In genomic region chr5:31738199-31738598, GRCh38 we compare ENCODE assay signal across 17 cellular contexts.
"Had no signal": no experiment of that assay in that cellular context is flagged by ENCODE, and none has a peak within 500 bp of the region (broad histone marks: within the 10 kb centered on the region; RNA-seq: fewer than 3 reads in every experiment).

No MANE protein-coding gene starts in this region.

- DNase-seq: central memory CD4-positive, alpha-beta T cell; cortex of kidney; effector memory CD4-positive, alpha-beta T cell; immature natural killer cell; mammary epithelial cell; mucosa of descending colon; natural killer cell; ovary; small intestine; stimulated activated CD4-positive, alpha-beta T cell treated with anti-CD3 and anti-CD28 coated beads, Interleukin-12 subunit alpha, Interleukin-12 subunit beta, amount 100 ng/mL, for 4 hours; stimulated activated CD4-positive, alpha-beta T cell treated with anti-CD3 and anti-CD28 coated beads, Interleukin-2, amount 100 ng/mL, for 48 hours; stimulated activated naive CD8-positive, alpha-beta T cell treated with anti-CD3 and anti-CD28 coated beads, Interleukin-15, Interleukin-2, amounts not matched to agents 100 U/mL and 50 U/mL, for 24 hours; transverse colon had no signal

- H3K9me3 ChIP-seq: mucosa of descending colon, thoracic aorta, transverse colon had no signal

- H3K36me3 ChIP-seq: ovary, thoracic aorta, transverse colon had no signal

- H3K4me1 ChIP-seq: transverse colon had no signal

- H3K27ac Mint-ChIP-seq: immature natural killer cell, natural killer cell had no signal

- ATAC-seq: esophagus mucosa; mucosa of descending colon; natural killer cell; sciatic nerve; stimulated activated naive CD8-positive, alpha-beta T cell treated with anti-CD3 and anti-CD28 coated beads, Interleukin-15, Interleukin-2, amounts not matched to agents 100 U/mL and 50 U/mL, for 24 hours had no signal

- H3K4me3 ChIP-seq: mucosa of descending colon, ovary, thoracic aorta, transverse colon had no signal

- H3K27ac ChIP-seq: ovary, thoracic aorta, transverse colon had no signal

- H3K27me3 ChIP-seq: ovary, transverse colon had no signal

- H3K4me1 Mint-ChIP-seq: natural killer cell, neural crest cell had no signal

- H3K4me3 Mint-ChIP-seq: immature natural killer cell, natural killer cell, neural crest cell had no signal
